ENCODE assay signal across 11 cellular contexts in the genomic region with DNA sequence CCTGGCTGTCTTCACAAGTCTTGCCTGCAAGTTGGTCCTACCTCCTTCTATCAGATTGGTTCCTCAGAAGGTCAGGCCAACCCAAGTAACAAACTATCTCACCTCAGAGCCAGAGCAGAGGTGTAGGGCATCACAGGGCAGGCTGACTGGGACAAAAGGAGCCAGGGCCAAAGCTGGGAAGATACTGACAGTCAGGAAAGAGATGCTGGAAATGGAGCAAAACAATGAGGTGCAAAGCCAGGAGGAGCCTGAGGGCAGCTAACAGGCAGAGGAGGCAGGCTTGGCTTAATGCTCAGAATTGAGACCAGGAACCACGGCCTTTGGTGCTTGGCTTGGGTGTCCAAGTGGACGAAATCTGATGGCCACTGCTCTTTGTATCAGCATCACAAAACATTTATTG.
DNase-seq lines count a peak whose midpoint lies in the region; ATAC-seq and TF ChIP-seq lines count a peak whose summit lies in the region.
"Had no signal": no experiment of that assay in that cellular context is flagged by ENCODE, and none has a peak within 500 bp of the region (broad histone marks: within the 10 kb centered on the region; RNA-seq: fewer than 3 reads in every experiment).

No MANE protein-coding gene starts in this region.

- ATAC-seq in activated naive CD8-positive, alpha-beta T cell treated with anti-CD3 and anti-CD28 coated beads, Interleukin-2, amount 10 ng/mL, durations not matched to agents 7 days and 5 days (ENCODE audit: low read depth): no peak
- ATAC-seq in GM21367 (IDR thresholded peaks at IDR 0.05; ENCODE audit: unreplicated experiment): no peak
- ATAC-seq in GM18873 (IDR thresholded peaks at IDR 0.05; ENCODE audit: low FRiP score, unreplicated experiment): no peak
- ATAC-seq: A549 had no signal

- 69% methylated on average over 2 of the region's 2 CpGs for WGBS in suprapubic skin

- no peaks in the 10 kb centered on the region for H3K9me3 Mint-ChIP-seq in activated CD4-positive, alpha-beta T cell treated with anti-CD3 and anti-CD28 coated beads, Interleukin-2, amount 10 ng/mL, durations not matched to agents 24 days and 14 days
- H3K9me3 Mint-ChIP-seq in activated naive CD8-positive, alpha-beta T cell treated with anti-CD3 and anti-CD28 coated beads, Interleukin-2, amount 10 ng/mL, durations not matched to agents 7 days and 5 days: no peaks in the 10 kb centered on the region

- H3K27me3 ChIP-seq in muscle layer of colon (ENCODE audit: control insufficient read depth in 1 of 2, insufficient read depth in 2 of 2, low read length in 2 of 2) (no peaks in the 10 kb centered on the region), suprapubic skin (no peaks in the 10 kb centered on the region)

- intact Hi-C loops in activated CD4-positive, alpha-beta T cell treated with anti-CD3 and anti-CD28 coated beads, Interleukin-2, amount 10 ng/mL, durations not matched to agents 24 days and 14 days (cut with micrococcal nuclease): no loop called here

- H3K27ac ChIP-seq in muscle layer of colon (ENCODE audit: low read depth, low read length): peak overlapping the region; percentile 94
- peak overlapping the region; percentile 99 for H3K27ac ChIP-seq in suprapubic skin

- H3K36me3 ChIP-seq in muscle layer of colon (ENCODE audit: insufficient read depth, low read length) (peaks cover 5% of the 10 kb centered on the region), suprapubic skin (no peaks in the 10 kb centered on the region)

- peaks cover 54% of the 10 kb centered on the region for H3K4me1 Mint-ChIP-seq in activated CD4-positive, alpha-beta T cell treated with anti-CD3 and anti-CD28 coated beads, Interleukin-2, amount 10 ng/mL, durations not matched to agents 24 days and 14 days
- peaks cover 46% of the 10 kb centered on the region for H3K4me1 Mint-ChIP-seq in activated naive CD8-positive, alpha-beta T cell treated with anti-CD3 and anti-CD28 coated beads, Interleukin-2, amount 10 ng/mL, durations not matched to agents 7 days and 5 days

- no peak for TF ChIP-seq POLR2A in suprapubic skin (IDR thresholded peaks at IDR 0.05)

- no peak for DNase-seq in activated CD4-positive, alpha-beta T cell treated with anti-CD3 and anti-CD28 coated beads, Interleukin-2, amount 10 ng/mL, durations not matched to agents 24 days and 14 days
- DNase-seq in activated CD4-positive, alpha-beta T cell treated with anti-CD3 and anti-CD28 coated beads, Interleukin-2, amount 50 U/mL, for 48 hours: no peak
- DNase-seq in activated naive CD8-positive, alpha-beta T cell treated with anti-CD3 and anti-CD28 coated beads, Interleukin-2, amount 10 ng/mL, durations not matched to agents 7 days and 5 days: no peak
- DNase-seq in suprapubic skin (ENCODE audit: low spot score in 2 of 2): peak in 1 of 2 donors; percentile 35
- no peak for DNase-seq in kidney tubule cell (ENCODE audit: low spot score)
- DNase-seq: effector CD8-positive, alpha-beta T cell; NCI-H774 had no signal

- POLR2A ChIA-PET in activated naive CD8-positive, alpha-beta T cell treated with anti-CD3 and anti-CD28 coated beads, Interleukin-2, amount 10 ng/mL, durations not matched to agents 7 days and 5 days (lab: Charles Lee): interaction anchor here (1.5 kb wide), 1 partner anchor 11 kb away, joined by 5 read pairs; no protein-coding TSS in a partner anchor

- peaks cover 11% of the 10 kb centered on the region for H3K36me3 Mint-ChIP-seq in activated CD4-positive, alpha-beta T cell treated with anti-CD3 and anti-CD28 coated beads, Interleukin-2, amount 10 ng/mL, durations not matched to agents 24 days and 14 days (ENCODE audit: low read depth)
- H3K36me3 Mint-ChIP-seq in activated naive CD8-positive, alpha-beta T cell treated with anti-CD3 and anti-CD28 coated beads, Interleukin-2, amount 10 ng/mL, durations not matched to agents 7 days and 5 days: peaks cover 23% of the 10 kb centered on the region

- no peaks in the 10 kb centered on the region for H3K9me3 ChIP-seq in muscle layer of colon (ENCODE audit: low read length)
- H3K9me3 ChIP-seq in suprapubic skin: no peaks in the 10 kb centered on the region
- H3K9me3 ChIP-seq: A549 had no signal

- H3K27ac Mint-ChIP-seq in activated CD4-positive, alpha-beta T cell treated with anti-CD3 and anti-CD28 coated beads, Interleukin-2, amount 10 ng/mL, durations not matched to agents 24 days and 14 days: peak overlapping the region; percentile 81
- peak overlapping the region; percentile 93 for H3K27ac Mint-ChIP-seq in activated naive CD8-positive, alpha-beta T cell treated with anti-CD3 and anti-CD28 coated beads, Interleukin-2, amount 10 ng/mL, durations not matched to agents 7 days and 5 days

- peaks cover 53% of the 10 kb centered on the region for H3K4me1 ChIP-seq in muscle layer of colon (ENCODE audit: insufficient read depth, low read length)
- peaks cover 48% of the 10 kb centered on the region for H3K4me1 ChIP-seq in suprapubic skin

- H3K9ac ChIP-seq in muscle layer of colon (ENCODE audit: low read length): peak overlapping the region; percentile 37

- H3K4me3 Mint-ChIP-seq in activated CD4-positive, alpha-beta T cell treated with anti-CD3 and anti-CD28 coated beads, Interleukin-2, amount 10 ng/mL, durations not matched to agents 24 days and 14 days: peak overlapping the region; percentile 94
- H3K4me3 Mint-ChIP-seq in activated naive CD8-positive, alpha-beta T cell treated with anti-CD3 and anti-CD28 coated beads, Interleukin-2, amount 10 ng/mL, durations not matched to agents 7 days and 5 days: peak overlapping the region; percentile 94

- no peaks in the 10 kb centered on the region for H3K27me3 Mint-ChIP-seq in activated CD4-positive, alpha-beta T cell treated with anti-CD3 and anti-CD28 coated beads, Interleukin-2, amount 10 ng/mL, durations not matched to agents 24 days and 14 days
- no peaks in the 10 kb centered on the region for H3K27me3 Mint-ChIP-seq in activated naive CD8-positive, alpha-beta T cell treated with anti-CD3 and anti-CD28 coated beads, Interleukin-2, amount 10 ng/mL, durations not matched to agents 7 days and 5 days

- H3K4me3 ChIP-seq in muscle layer of colon (ENCODE audit: low read depth in 1 of 2, low read length in 2 of 2) (no peak overlapping the region), suprapubic skin (no peak overlapping the region)
- H3K4me3 ChIP-seq: A549 had no signal

- no peak for TF ChIP-seq EP300 in suprapubic skin (IDR thresholded peaks at IDR 0.05)

- TF ChIP-seq CTCF in suprapubic skin (IDR thresholded peaks at IDR 0.05): no peak
